ENCODE assay signal across 17 cellular contexts in the genomic region with DNA sequence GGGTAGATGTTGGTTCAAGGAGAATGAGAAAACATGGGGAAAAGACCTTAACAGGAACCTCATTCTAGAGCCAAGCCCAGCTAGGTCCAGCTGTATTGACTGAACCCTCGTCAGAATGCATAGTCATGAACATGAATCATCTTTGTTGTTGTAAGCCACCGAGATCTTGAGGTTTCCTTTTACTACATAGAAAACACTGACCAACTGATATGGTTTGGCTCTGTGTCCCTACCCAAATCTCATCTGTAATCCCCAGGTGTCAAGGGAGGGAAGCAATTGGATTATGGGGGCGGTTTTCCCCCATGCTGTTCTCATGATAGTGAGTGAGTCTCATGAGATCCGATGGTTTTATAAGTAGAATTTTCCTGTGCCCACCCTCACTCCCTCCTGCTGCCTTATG. TPM values are rescaled to one million over a fixed set of nuclear protein-coding genes. Genes with fewer than 3 reads are reported as not detected.
DNase-seq lines count a peak whose midpoint lies in the region; FAIRE-seq and TF ChIP-seq lines count a peak whose summit lies in the region.
"Had no signal": no experiment of that assay in that cellular context is flagged by ENCODE, and none has a peak within 500 bp of the region (broad histone marks: within the 10 kb centered on the region; RNA-seq: fewer than 3 reads in every experiment).

No MANE protein-coding gene starts in this region.

- POLR2A ChIA-PET in CD8-positive, alpha-beta memory T cell (lab: Charles Lee): no interaction called here

- H3K27me3 Mint-ChIP-seq in astrocyte (ENCODE audit: low read depth, unreplicated experiment): peaks cover 7% of the 10 kb centered on the region
- H3K27me3 Mint-ChIP-seq in activated T-helper 1 cell treated with anti-CD3 and anti-CD28 coated beads, Interleukin-12 subunit alpha, Interleukin-12 subunit beta, Interleukin-2, Interleukin-4 antibody, amounts not matched to agents 30 ng/mL and 10 ng/mL and 1 ng/mL, durations not matched to agents 14 hours and 24 hours and 36 hours (ENCODE audit: insufficient read depth): peaks cover 14% of the 10 kb centered on the region
- H3K27me3 Mint-ChIP-seq in CD8-positive, alpha-beta memory T cell: peaks cover 5 to 38% of the 10 kb centered on the region in 2 donors
- no peaks in the 10 kb centered on the region for H3K27me3 Mint-ChIP-seq in endothelial cell (ENCODE audit: unreplicated experiment)

- H3K4me1 Mint-ChIP-seq in astrocyte (ENCODE audit: low read depth, unreplicated experiment): peaks cover 1% of the 10 kb centered on the region
- H3K4me1 Mint-ChIP-seq in activated T-helper 1 cell treated with anti-CD3 and anti-CD28 coated beads, Interleukin-12 subunit alpha, Interleukin-12 subunit beta, Interleukin-2, Interleukin-4 antibody, amounts not matched to agents 30 ng/mL and 10 ng/mL and 1 ng/mL, durations not matched to agents 14 hours and 24 hours and 36 hours (ENCODE audit: low read depth): peaks cover 10% of the 10 kb centered on the region
- no peaks in the 10 kb centered on the region for H3K4me1 Mint-ChIP-seq in CD8-positive, alpha-beta memory T cell
- H3K4me1 Mint-ChIP-seq in endothelial cell (ENCODE audit: unreplicated experiment): peaks cover 13% of the 10 kb centered on the region
- H3K4me1 Mint-ChIP-seq: activated naive CD8-positive, alpha-beta T cell treated with anti-CD3 and anti-CD28 coated beads for 36 hours had no signal

- no peak for TF ChIP-seq CTCF in astrocyte (IDR thresholded peaks at IDR 0.05; ENCODE audit: insufficient read depth, low read depth, low read length)
- TF ChIP-seq CTCF in endothelial cell (IDR thresholded peaks at IDR 0.05; ENCODE audit: unreplicated experiment): no peak

- DNase-seq in AG20443 (ENCODE audit: low spot score) (peak; percentile 56), LoVo (ENCODE audit: low spot score) (peak; percentile 18), astrocyte (ENCODE audit: low read depth) (peak; percentile 71), glomerular visceral epithelial cell (ENCODE audit: extremely low spot score) (peak; percentile 26), Karpas-422 (no peak), endothelial cell (ENCODE audit: low spot score) (no peak)
- no peak for DNase-seq in activated T-helper 1 cell treated with anti-CD3 and anti-CD28 coated beads, Interleukin-12 subunit alpha, Interleukin-12 subunit beta, Interleukin-2, Interleukin-4 antibody, amounts not matched to agents 30 ng/mL and 10 ng/mL and 1 ng/mL, durations not matched to agents 14 hours and 24 hours and 36 hours (ENCODE audit: low spot score)
- no peak for DNase-seq in CD8-positive, alpha-beta memory T cell
- DNase-seq: activated CD8-positive, alpha-beta memory T cell treated with anti-CD3 and anti-CD28 coated beads, Interleukin-2, amount 50 U/mL, for 4 hours; activated naive CD8-positive, alpha-beta T cell treated with anti-CD3 and anti-CD28 coated beads for 36 hours; cortex of kidney; NCI-H146; NCI-H524 treated with DMSO at 0.1 percent for 48 hours; SHP77 had no signal

- H3K27me3 ChIP-seq in astrocyte (ENCODE audit: insufficient read depth, low read length): peaks cover 19% of the 10 kb centered on the region
- H3K27me3 ChIP-seq in Karpas-422 (ENCODE audit: low read length): no peaks in the 10 kb centered on the region
- no peaks in the 10 kb centered on the region for H3K27me3 ChIP-seq in CD8-positive, alpha-beta memory T cell (ENCODE audit: insufficient read depth, low read length, poor library complexity, severe bottlenecking)

- H3K36me3 ChIP-seq in astrocyte (ENCODE audit: insufficient read depth, low read length) (no peaks in the 10 kb centered on the region), Karpas-422 (ENCODE audit: insufficient read depth, low read length) (no peaks in the 10 kb centered on the region)
- H3K36me3 ChIP-seq in CD8-positive, alpha-beta memory T cell (ENCODE audit: insufficient read depth, low read length): no peaks in the 10 kb centered on the region

- H3K9ac ChIP-seq in astrocyte (ENCODE audit: low read length): no peak overlapping the region
- H3K9ac ChIP-seq in Karpas-422 (ENCODE audit: low read length): no peak overlapping the region

- H4K20me1 ChIP-seq in astrocyte (ENCODE audit: insufficient read depth, low read length) (no peaks in the 10 kb centered on the region), Karpas-422 (ENCODE audit: insufficient read depth, low read depth, low read length) (no peaks in the 10 kb centered on the region)

- H3K79me2 ChIP-seq in astrocyte (ENCODE audit: insufficient read depth, low read length): no peaks in the 10 kb centered on the region
- H3K79me2 ChIP-seq in Karpas-422 (ENCODE audit: low read length): no peaks in the 10 kb centered on the region

- H3K4me3 ChIP-seq in astrocyte (ENCODE audit: insufficient read depth, low read depth, low read length): no peak overlapping the region
- no peak overlapping the region for H3K4me3 ChIP-seq in Karpas-422 (ENCODE audit: low read length)
- no peak overlapping the region for H3K4me3 ChIP-seq in CD8-positive, alpha-beta memory T cell (ENCODE audit: low read length)

- CTCF ChIA-PET in CD8-positive, alpha-beta memory T cell (lab: Charles Lee): no interaction called here

- no peaks in the 10 kb centered on the region for H3K9me3 ChIP-seq in astrocyte (ENCODE audit: insufficient read depth, low read depth, low read length)
- no peaks in the 10 kb centered on the region for H3K9me3 ChIP-seq in Karpas-422 (ENCODE audit: low read length)
- H3K9me3 ChIP-seq in CD8-positive, alpha-beta memory T cell (ENCODE audit: low read length): no peaks in the 10 kb centered on the region

- H3K36me3 Mint-ChIP-seq in astrocyte (ENCODE audit: low read depth, unreplicated experiment): no peaks in the 10 kb centered on the region
- no peaks in the 10 kb centered on the region for H3K36me3 Mint-ChIP-seq in activated T-helper 1 cell treated with anti-CD3 and anti-CD28 coated beads, Interleukin-12 subunit alpha, Interleukin-12 subunit beta, Interleukin-2, Interleukin-4 antibody, amounts not matched to agents 30 ng/mL and 10 ng/mL and 1 ng/mL, durations not matched to agents 14 hours and 24 hours and 36 hours (ENCODE audit: low read depth)
- H3K36me3 Mint-ChIP-seq in CD8-positive, alpha-beta memory T cell: no peaks in the 10 kb centered on the region
- no peaks in the 10 kb centered on the region for H3K36me3 Mint-ChIP-seq in endothelial cell (ENCODE audit: low read depth, unreplicated experiment)
- H3K36me3 Mint-ChIP-seq: activated naive CD8-positive, alpha-beta T cell treated with anti-CD3 and anti-CD28 coated beads for 36 hours had no signal

- H3K27ac Mint-ChIP-seq in astrocyte (ENCODE audit: unreplicated experiment) (peak overlapping the region; percentile 27), endothelial cell (ENCODE audit: unreplicated experiment) (no peak overlapping the region)
- H3K27ac Mint-ChIP-seq in activated T-helper 1 cell treated with anti-CD3 and anti-CD28 coated beads, Interleukin-12 subunit alpha, Interleukin-12 subunit beta, Interleukin-2, Interleukin-4 antibody, amounts not matched to agents 30 ng/mL and 10 ng/mL and 1 ng/mL, durations not matched to agents 14 hours and 24 hours and 36 hours: no peak overlapping the region
- no peak overlapping the region for H3K27ac Mint-ChIP-seq in CD8-positive, alpha-beta memory T cell
- H3K27ac Mint-ChIP-seq: activated naive CD8-positive, alpha-beta T cell treated with anti-CD3 and anti-CD28 coated beads for 36 hours had no signal

- H3K27ac ChIP-seq in astrocyte (ENCODE audit: low read depth, low read length) (no peak overlapping the region), Karpas-422 (ENCODE audit: low read length) (no peak overlapping the region)
- no peak overlapping the region for H3K27ac ChIP-seq in CD8-positive, alpha-beta memory T cell (ENCODE audit: low read depth, low read length)

- H3K4me2 ChIP-seq in astrocyte (ENCODE audit: low read length) (no peak overlapping the region), Karpas-422 (ENCODE audit: low read depth, low read length, poor library complexity, severe bottlenecking) (no peak overlapping the region)

- intact Hi-C loops in activated T-helper 1 cell treated with anti-CD3 and anti-CD28 coated beads, Interleukin-12 subunit alpha, Interleukin-12 subunit beta, Interleukin-2, Interleukin-4 antibody, amounts not matched to agents 30 ng/mL and 10 ng/mL and 1 ng/mL, durations not matched to agents 14 hours and 24 hours and 36 hours (cut with micrococcal nuclease): no loop called here

- H3K4me3 Mint-ChIP-seq in astrocyte (ENCODE audit: unreplicated experiment) (no peak overlapping the region), endothelial cell (ENCODE audit: unreplicated experiment) (no peak overlapping the region)
- H3K4me3 Mint-ChIP-seq in activated T-helper 1 cell treated with anti-CD3 and anti-CD28 coated beads, Interleukin-12 subunit alpha, Interleukin-12 subunit beta, Interleukin-2, Interleukin-4 antibody, amounts not matched to agents 30 ng/mL and 10 ng/mL and 1 ng/mL, durations not matched to agents 14 hours and 24 hours and 36 hours: no peak overlapping the region
- no peak overlapping the region for H3K4me3 Mint-ChIP-seq in CD8-positive, alpha-beta memory T cell
- H3K4me3 Mint-ChIP-seq: activated naive CD8-positive, alpha-beta T cell treated with anti-CD3 and anti-CD28 coated beads for 36 hours had no signal

- H3K9me3 Mint-ChIP-seq in astrocyte (ENCODE audit: unreplicated experiment) (no peaks in the 10 kb centered on the region), endothelial cell (ENCODE audit: unreplicated experiment) (no peaks in the 10 kb centered on the region)
- H3K9me3 Mint-ChIP-seq in activated T-helper 1 cell treated with anti-CD3 and anti-CD28 coated beads, Interleukin-12 subunit alpha, Interleukin-12 subunit beta, Interleukin-2, Interleukin-4 antibody, amounts not matched to agents 30 ng/mL and 10 ng/mL and 1 ng/mL, durations not matched to agents 14 hours and 24 hours and 36 hours: no peaks in the 10 kb centered on the region
- no peaks in the 10 kb centered on the region for H3K9me3 Mint-ChIP-seq in CD8-positive, alpha-beta memory T cell
- H3K9me3 Mint-ChIP-seq: activated naive CD8-positive, alpha-beta T cell treated with anti-CD3 and anti-CD28 coated beads for 36 hours had no signal

- H3K4me1 ChIP-seq in astrocyte (ENCODE audit: insufficient read depth, low read length) (peaks cover 5% of the 10 kb centered on the region), Karpas-422 (ENCODE audit: low read length) (peaks cover 3% of the 10 kb centered on the region; the same call in 1 of the 2 replicates)
- H3K4me1 ChIP-seq in CD8-positive, alpha-beta memory T cell (ENCODE audit: insufficient read depth, low read length): no peaks in the 10 kb centered on the region

- H2AFZ ChIP-seq in astrocyte (ENCODE audit: low read depth, low read length) (no peak overlapping the region), Karpas-422 (ENCODE audit: low read length) (no peak overlapping the region)

- no peak for FAIRE-seq in astrocyte (lab: Jason Lieb, UNC)
- FAIRE-seq: G401.6, keratinocyte had no signal

- no peaks in the 10 kb centered on the region for H3K9me2 ChIP-seq in Karpas-422 (replicated peaks; ENCODE audit: insufficient read depth, low read length)

RNA-seq across cellular contexts. Expression of a gene that starts 19.4 kb away (rescaled TPM):
- total RNA-seq in astrocyte: 0.36 TPM in 1 of 2 replicates, not detected in the other
- total RNA-seq in Karpas-422 (2014; rRNA removed; shearing (Covaris generic); ENCODE audit: low replicate concordance): not detected in 2 replicates
- total RNA-seq in activated T-helper 1 cell treated with anti-CD3 and anti-CD28 coated beads, Interleukin-12 subunit alpha, Interleukin-12 subunit beta, Interleukin-2, Interleukin-4 antibody, amounts not matched to agents 30 ng/mL and 10 ng/mL and 1 ng/mL, durations not matched to agents 14 hours and 24 hours and 36 hours: not detected in 2 replicates
- total RNA-seq in CD8-positive, alpha-beta memory T cell: not detected
- not detected for polyA plus RNA-seq in CD8-positive, alpha-beta memory T cell
- not detected for total RNA-seq in endothelial cell (ENCODE audit: unreplicated experiment)
- total RNA-seq: activated naive CD8-positive, alpha-beta T cell treated with anti-CD3 and anti-CD28 coated beads for 36 hours had no signal
- polyA plus RNA-seq: BJ, keratinocyte had no signal

RNA-seq across cellular contexts. Expression of a gene that starts 38.8 kb away (rescaled TPM):
- 274 and 276 TPM in 2 replicates for total RNA-seq in astrocyte
- total RNA-seq in Karpas-422 (2014; rRNA removed; shearing (Covaris generic); ENCODE audit: low replicate concordance): 73.6 and 83.9 TPM in 2 replicates
- total RNA-seq in activated T-helper 1 cell treated with anti-CD3 and anti-CD28 coated beads, Interleukin-12 subunit alpha, Interleukin-12 subunit beta, Interleukin-2, Interleukin-4 antibody, amounts not matched to agents 30 ng/mL and 10 ng/mL and 1 ng/mL, durations not matched to agents 14 hours and 24 hours and 36 hours: 139 and 140 TPM in 2 replicates
- 100 to 1,000 TPM in 1 of 2 experiments, 10 to 100 TPM in 1; 97.2 to 103 TPM for total RNA-seq in CD8-positive, alpha-beta memory T cell
- 11.3 TPM for polyA plus RNA-seq in CD8-positive, alpha-beta memory T cell
- 168 TPM for total RNA-seq in endothelial cell (ENCODE audit: unreplicated experiment)

RNA-seq across cellular contexts. Expression of a gene that starts 46.8 kb away (rescaled TPM):
- total RNA-seq in astrocyte (not detected in 2 replicates), endothelial cell (ENCODE audit: unreplicated experiment) (not detected)
- total RNA-seq in Karpas-422 (2014; rRNA removed; shearing (Covaris generic); ENCODE audit: low replicate concordance): 9.4 and 16.0 TPM in 2 replicates
- not detected in 2 replicates for total RNA-seq in activated T-helper 1 cell treated with anti-CD3 and anti-CD28 coated beads, Interleukin-12 subunit alpha, Interleukin-12 subunit beta, Interleukin-2, Interleukin-4 antibody, amounts not matched to agents 30 ng/mL and 10 ng/mL and 1 ng/mL, durations not matched to agents 14 hours and 24 hours and 36 hours
- total RNA-seq in CD8-positive, alpha-beta memory T cell: under 1 TPM in 1 of 2 experiments, not detected in 1; 0.26 TPM
- polyA plus RNA-seq in CD8-positive, alpha-beta memory T cell: not detected
- total RNA-seq: activated naive CD8-positive, alpha-beta T cell treated with anti-CD3 and anti-CD28 coated beads for 36 hours had no signal
- polyA plus RNA-seq: BJ, keratinocyte had no signal

Comparison
In these comparisons a context has a peak if more than half of its experiments do, and no peak if none do; other contexts are left out.
1. DNase-seq: peak in AG20443 (single experiment), LoVo (single experiment), astrocyte (single experiment) and glomerular visceral epithelial cell (single experiment); none in Karpas-422 (single experiment), activated T-helper 1 cell treated with anti-CD3 and anti-CD28 coated beads, Interleukin-12 subunit alpha, Interleukin-12 subunit beta, Interleukin-2, Interleukin-4 antibody, amounts not matched to agents 30 ng/mL and 10 ng/mL and 1 ng/mL, durations not matched to agents 14 hours and 24 hours and 36 hours (single experiment), CD8-positive, alpha-beta memory T cell (0 of 5) and endothelial cell (single experiment).